8 cellular contexts compared by ENCODE assay signal in genomic region chrX:150568320-150569154, GRCh38. TPM values are rescaled to one million over a fixed set of nuclear protein-coding genes. Genes with fewer than 3 reads are reported as not detected.
DNase-seq lines count a peak whose midpoint lies in the region; ATAC-seq and TF ChIP-seq lines count a peak whose summit lies in the region.

MTM1 (plus strand) TSS chrX:150568621; CDS start chrX:150592615, 23,994 bp downstream.

- H3K79me2 ChIP-seq in mammary epithelial cell (ENCODE audit: insufficient read depth, low read length) = peaks cover 44% of the 10 kb centered on the region

- peak within 1 kb of the TSS; percentile 68 for H3K4me3 ChIP-seq in AG04450 (ENCODE audit: low read depth, low read length)
- H3K4me3 ChIP-seq in WERI-Rb-1 (ENCODE audit: low read depth, low read length) = peak within 1 kb of the TSS; percentile 76
- H3K4me3 ChIP-seq in mammary epithelial cell (replicated peaks in 1 of 3; ENCODE audit: insufficient read depth in 1 of 3, low read depth in 2 of 3, low read length in 3 of 3) = peak within 1 kb of the TSS; percentile 40 to 80 (median 75)
- peak within 1 kb of the TSS; percentile 66 for H3K4me3 ChIP-seq in iPS-18c (ENCODE audit: insufficient read depth, low read depth, low read length)
- H3K4me3 ChIP-seq in skeletal muscle satellite cell (ENCODE audit: low read length) = peak within 1 kb of the TSS; percentile 84

- ATAC-seq in GM18909 (IDR thresholded peaks at IDR 0.05; ENCODE audit: poor library complexity, unreplicated experiment) = peak; percentile 93
- peak; percentile 94 for ATAC-seq in HG03159 (IDR thresholded peaks at IDR 0.05; ENCODE audit: unreplicated experiment)

- H3K9ac ChIP-seq in mammary epithelial cell (ENCODE audit: insufficient read depth, low read length) = peak within 1 kb of the TSS; percentile 77
- peak within 1 kb of the TSS; percentile 79 for H3K9ac ChIP-seq in skeletal muscle satellite cell (ENCODE audit: low read depth, low read length)

- no peaks in the 10 kb centered on the region for H3K27me3 ChIP-seq in AG04450 (ENCODE audit: control insufficient read depth, insufficient read depth, low read length)
- peaks cover 7% of the 10 kb centered on the region for H3K27me3 ChIP-seq in WERI-Rb-1 (ENCODE audit: insufficient read depth, low read depth, severe bottlenecking)
- no peaks in the 10 kb centered on the region for H3K27me3 ChIP-seq in mammary epithelial cell (ENCODE audit: insufficient read depth, low read length)
- H3K27me3 ChIP-seq in skeletal muscle satellite cell (ENCODE audit: control insufficient read depth, insufficient read depth, low read length) = no peaks in the 10 kb centered on the region

- in situ Hi-C loops in mammary epithelial cell (cut with MboI; ENCODE audit: low sequenced_read_pairs in 2 of 2) = no loop called here

- peak within 1 kb of the TSS; percentile 90 for H2AFZ ChIP-seq in mammary epithelial cell (ENCODE audit: low read depth, low read length)

- H3K4me1 ChIP-seq in mammary epithelial cell (ENCODE audit: insufficient read depth, low read length) (peaks cover 24% of the 10 kb centered on the region), skeletal muscle satellite cell (ENCODE audit: control insufficient read depth, insufficient read depth, low read length) (peaks cover 5% of the 10 kb centered on the region)

- H4K20me1 ChIP-seq in mammary epithelial cell (ENCODE audit: insufficient read depth, low read length) = no peaks in the 10 kb centered on the region

- H3K4me2 ChIP-seq in mammary epithelial cell (ENCODE audit: insufficient read depth, low read depth, low read length) (peak within 1 kb of the TSS; percentile 77), skeletal muscle satellite cell (ENCODE audit: low read length) (peak within 1 kb of the TSS; percentile 82)

- DNase-seq in AG04450 (ENCODE audit: low read depth, low spot score) (peak; percentile 81), NCI-H2227 (lab: John Stamatoyannopoulos, UW; ENCODE audit: unreplicated experiment) (peak; percentile 97), WERI-Rb-1 (peak; percentile 98), mammary epithelial cell (peak; percentile 90)

- CTCF ChIA-PET in AG04450 (lab: Charles Lee) (interaction anchor here (0.6 kb wide), 1 partner anchor 144 kb away, joined by 3 read pairs; no protein-coding TSS in a partner anchor), mammary epithelial cell (lab: Charles Lee; ENCODE audit: low non-redundant PET) (no interaction called here)

- intact Hi-C loops in mammary epithelial cell (cut with micrococcal nuclease) = no loop called here

- H3K27ac ChIP-seq in AG04450 (ENCODE audit: low read depth, low read length) = no peak within 1 kb of the TSS
- H3K27ac ChIP-seq in WERI-Rb-1 = peak within 1 kb of the TSS; percentile 61
- peak within 1 kb of the TSS; percentile 70 for H3K27ac ChIP-seq in mammary epithelial cell (ENCODE audit: insufficient read depth, low read depth, low read length)

- POLR2A ChIA-PET in AG04450 (lab: Yijun Ruan, JAX) = interaction anchor here (1.6 kb wide), 1 partner anchor 12 kb away, joined by 7 read pairs; no protein-coding TSS in a partner anchor

- no TSS peak for BruUV-seq in mammary epithelial cell (replicated peaks; lab: Mats Ljungman, UMichigan)

- H3K9me3 ChIP-seq in AG04450 (ENCODE audit: control insufficient read depth, insufficient read depth, low read length) (no peaks in the 10 kb centered on the region), WERI-Rb-1 (ENCODE audit: severe bottlenecking) (peaks cover 2% of the 10 kb centered on the region), mammary epithelial cell (replicated peaks; ENCODE audit: insufficient read depth, low read length) (no peaks in the 10 kb centered on the region), iPS-18c (ENCODE audit: control insufficient read depth, insufficient read depth, low read length) (peaks cover 4% of the 10 kb centered on the region), skeletal muscle satellite cell (replicated peaks; ENCODE audit: low read length) (no peaks in the 10 kb centered on the region)

- TF ChIP-seq CTCF in AG04450 (IDR thresholded peaks at IDR 0.05; ENCODE audit: low read depth, low read length) (no peak), WERI-Rb-1 (IDR thresholded peaks at IDR 0.05; ENCODE audit: low read depth, low read length) (no peak), mammary epithelial cell (conservative IDR thresholded peaks at IDR 0.05 in 1 of 2, IDR thresholded peaks at IDR 0.05 in 1 of 2; ENCODE audit: extremely low read depth in 1 of 2, insufficient read depth in 1 of 2, low read depth in 1 of 2, low read length in 2 of 2) (no peak)

- WGBS in mammary epithelial cell (ENCODE audit: low coverage, missing lambda C conversion rate) = 31% methylated on average over 23 of the region's 89 CpGs

- H3K36me3 ChIP-seq in WERI-Rb-1 = no peaks in the 10 kb centered on the region
- no peaks in the 10 kb centered on the region for H3K36me3 ChIP-seq in mammary epithelial cell (ENCODE audit: insufficient read depth, low read length)
- no peaks in the 10 kb centered on the region for H3K36me3 ChIP-seq in skeletal muscle satellite cell (ENCODE audit: insufficient read depth, low read length)

- dilution Hi-C loops in mammary epithelial cell (cut with HindIII; ENCODE audit: low sequenced_read_pairs) = no loop called here

RNA-seq across cellular contexts. Expression of gene MTM1, which starts in this region (rescaled TPM):
- polyA plus RNA-seq in AG04450 (2011; rRNA removed) (3.9 TPM in 2 replicates), mammary epithelial cell (4.4 TPM)
- polyA minus RNA-seq in AG04450 (2011; rRNA and poly(A)+ RNA removed) = 3.0 and 5.0 TPM in 2 replicates
- total RNA-seq in mammary epithelial cell = 10 to 100 TPM; 16.3 to 18.5 TPM
- polyA minus RNA-seq in mammary epithelial cell = 19.5 TPM
- 6.1 and 6.8 TPM in 2 replicates for total RNA-seq in skeletal muscle satellite cell (2012; rRNA removed)
